ENCODE assay signal across 32 cellular contexts in the genomic region with DNA sequence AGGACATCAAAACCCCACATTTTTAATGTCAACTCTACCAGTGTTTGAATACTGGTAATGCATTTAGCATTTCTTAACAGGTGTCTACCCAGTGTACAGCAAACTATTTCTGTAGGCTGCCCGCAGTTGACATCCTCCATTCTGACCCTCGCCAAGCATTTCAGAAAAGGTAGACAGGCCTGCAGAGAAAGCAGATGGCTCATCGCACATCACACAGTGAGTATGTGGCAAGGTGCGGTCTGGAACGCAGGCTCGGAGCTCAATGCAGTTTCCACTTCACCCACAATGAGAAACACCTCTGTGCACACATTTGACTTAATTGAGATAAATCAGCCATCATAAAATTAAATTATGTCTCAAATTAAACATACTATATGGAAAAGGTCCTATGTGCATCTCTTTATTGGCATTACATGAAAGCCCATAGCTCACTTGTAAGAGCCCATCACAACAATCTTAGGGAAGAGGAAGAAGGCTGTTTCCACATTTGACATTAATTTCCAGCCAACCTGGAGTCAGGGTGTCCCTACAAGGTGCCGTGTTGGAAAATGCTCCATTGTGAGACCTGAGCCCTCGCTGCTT.
"Had no signal": no experiment of that assay in that cellular context is flagged by ENCODE, and none has a peak within 500 bp of the region (broad histone marks: within the 10 kb centered on the region; RNA-seq: fewer than 3 reads in every experiment).

No MANE protein-coding gene starts in this region.

- H3K4me2 ChIP-seq: hepatocyte had no signal

- H2AFZ ChIP-seq: hepatocyte had no signal

- FAIRE-seq: bronchial epithelial cell had no signal

- H3K4me1 Mint-ChIP-seq: activated CD4-positive, alpha-beta T cell treated with anti-CD3 and anti-CD28 coated beads for 36 hours; activated CD4-positive, alpha-beta T cell treated with anti-CD3 and anti-CD28 coated beads, Interleukin-2, amount 10 ng/mL, durations not matched to agents 24 days and 14 days; activated CD8-positive, alpha-beta memory T cell treated with anti-CD3 and anti-CD28 coated beads, Interleukin-2, amount 10 ng/mL, durations not matched to agents 7 days and 5 days; activated naive CD4-positive, alpha-beta T cell treated with anti-CD3 and anti-CD28 coated beads, Interleukin-2, amount 10 ng/mL, durations not matched to agents 7 days and 5 days; activated naive CD8-positive, alpha-beta T cell treated with anti-CD3 and anti-CD28 coated beads, Interleukin-2, amount 10 ng/mL, durations not matched to agents 7 days and 5 days; central memory CD8-positive, alpha-beta T cell; T-helper 17 cell had no signal

- H3K36me3 ChIP-seq: ascending aorta, brain microvascular endothelial cell, colonic mucosa, esophagus muscularis mucosa, gastroesophageal sphincter, heart right ventricle, WERI-Rb-1 had no signal

- H3K36me3 Mint-ChIP-seq: activated CD4-positive, alpha-beta memory T cell treated with anti-CD3 and anti-CD28 coated beads for 36 hours; activated CD8-positive, alpha-beta memory T cell treated with anti-CD3 and anti-CD28 coated beads, Interleukin-2, amount 10 ng/mL, durations not matched to agents 7 days and 5 days; activated naive CD4-positive, alpha-beta T cell treated with anti-CD3 and anti-CD28 coated beads, Interleukin-2, amount 10 ng/mL, durations not matched to agents 7 days and 5 days; activated naive CD4-positive, alpha-beta T cell treated with anti-CD3 and anti-CD28 coated beads, Interleukin-2, amount 50 U/mL, for 72 hours; activated naive CD8-positive, alpha-beta T cell treated with anti-CD3 and anti-CD28 coated beads, Interleukin-2, amount 10 ng/mL, durations not matched to agents 7 days and 5 days had no signal

- H3K27me3 Mint-ChIP-seq: activated CD8-positive, alpha-beta memory T cell treated with anti-CD3 and anti-CD28 coated beads, Interleukin-2, amount 10 ng/mL, durations not matched to agents 7 days and 5 days; activated naive CD4-positive, alpha-beta T cell treated with anti-CD3 and anti-CD28 coated beads, Interleukin-2, amount 10 ng/mL, durations not matched to agents 7 days and 5 days had no signal

- H3K4me1 ChIP-seq: ascending aorta, colonic mucosa, esophagus muscularis mucosa, gastroesophageal sphincter, heart right ventricle had no signal

- H3K27ac ChIP-seq: ascending aorta, brain microvascular endothelial cell, colonic mucosa, esophagus muscularis mucosa, gastroesophageal sphincter, heart right ventricle, hepatocyte, WERI-Rb-1 had no signal

- H3K27me3 ChIP-seq: ascending aorta, brain microvascular endothelial cell, colonic mucosa, esophagus muscularis mucosa, heart right ventricle, hepatocyte had no signal

- DNase-seq: activated CD4-positive, alpha-beta memory T cell treated with anti-CD3 and anti-CD28 coated beads for 36 hours; activated CD4-positive, alpha-beta T cell treated with anti-CD3 and anti-CD28 coated beads for 36 hours; activated CD4-positive, alpha-beta T cell treated with anti-CD3 and anti-CD28 coated beads, Interleukin-2, amount 10 ng/mL, durations not matched to agents 24 days and 14 days; activated CD4-positive, CD25-positive, alpha-beta regulatory T cell; activated CD4-positive, CD25-positive, alpha-beta regulatory T cell treated with anti-CD3 and anti-CD28 coated beads, Interleukin-2, amount 50 U/mL, for 72 hours; activated CD8-positive, alpha-beta memory T cell treated with anti-CD3 and anti-CD28 coated beads, Interleukin-2, amount 10 ng/mL, durations not matched to agents 7 days and 5 days; activated CD8-positive, alpha-beta memory T cell treated with anti-CD3 and anti-CD28 coated beads, Interleukin-2, amount 50 U/mL, for 4 hours; activated CD8-positive, alpha-beta T cell treated with anti-CD3 and anti-CD28 coated beads, Interleukin-2, amount 10 ng/mL, durations not matched to agents 7 days and 5 days; activated gamma-delta T cell; activated naive CD4-positive, alpha-beta T cell; activated naive CD4-positive, alpha-beta T cell treated with anti-CD3 and anti-CD28 coated beads, Interleukin-2, amount 10 ng/mL, durations not matched to agents 7 days and 5 days; activated naive CD8-positive, alpha-beta T cell treated with anti-CD3 and anti-CD28 coated beads, Interleukin-2, amount 10 ng/mL, durations not matched to agents 7 days and 5 days; activated T-cell treated with anti-CD3 and anti-CD28 coated beads, Interleukin-2, amount 50 U/mL, for 1 hour; activated T-cell treated with anti-CD3 and anti-CD28 coated beads, Interleukin-2, amount 50 U/mL, for 48 hours; brain microvascular endothelial cell; colonic mucosa; effector memory CD4-positive, alpha-beta T cell; erythroblast; foreskin melanocyte; heart right ventricle; T-helper 1 cell; T-helper 17 cell; T1000; WERI-Rb-1 had no signal

- H3K9me3 Mint-ChIP-seq: activated CD4-positive, alpha-beta memory T cell treated with anti-CD3 and anti-CD28 coated beads for 36 hours; activated CD4-positive, alpha-beta T cell treated with anti-CD3 and anti-CD28 coated beads, Interleukin-2, amount 10 ng/mL, durations not matched to agents 24 days and 14 days; activated naive CD4-positive, alpha-beta T cell treated with anti-CD3 and anti-CD28 coated beads, Interleukin-2, amount 10 ng/mL, durations not matched to agents 7 days and 5 days; activated naive CD4-positive, alpha-beta T cell treated with anti-CD3 and anti-CD28 coated beads, Interleukin-2, amount 50 U/mL, for 72 hours; activated naive CD8-positive, alpha-beta T cell treated with anti-CD3 and anti-CD28 coated beads, Interleukin-2, amount 10 ng/mL, durations not matched to agents 7 days and 5 days; central memory CD8-positive, alpha-beta T cell; T-helper 2 cell treated with Interferon-gamma antibody and Interleukin-4, amounts not matched to agents 5 μg/mL and 100 μg/mL, for 36 hours had no signal

- H3K27ac Mint-ChIP-seq: activated CD4-positive, alpha-beta memory T cell treated with anti-CD3 and anti-CD28 coated beads for 36 hours; activated CD4-positive, alpha-beta T cell treated with anti-CD3 and anti-CD28 coated beads for 36 hours; activated CD4-positive, alpha-beta T cell treated with anti-CD3 and anti-CD28 coated beads, Interleukin-2, amount 10 ng/mL, durations not matched to agents 24 days and 14 days; activated CD8-positive, alpha-beta memory T cell treated with anti-CD3 and anti-CD28 coated beads, Interleukin-2, amount 10 ng/mL, durations not matched to agents 7 days and 5 days; activated CD8-positive, alpha-beta T cell treated with anti-CD3 and anti-CD28 coated beads, Interleukin-2, amount 10 ng/mL, durations not matched to agents 7 days and 5 days; activated naive CD4-positive, alpha-beta T cell treated with anti-CD3 and anti-CD28 coated beads, Interleukin-2, amount 10 ng/mL, durations not matched to agents 7 days and 5 days; activated naive CD4-positive, alpha-beta T cell treated with anti-CD3 and anti-CD28 coated beads, Interleukin-2, amount 50 U/mL, for 72 hours; activated naive CD8-positive, alpha-beta T cell treated with anti-CD3 and anti-CD28 coated beads, Interleukin-2, amount 10 ng/mL, durations not matched to agents 7 days and 5 days; T-helper 17 cell; T-helper 2 cell treated with Interferon-gamma antibody and Interleukin-4, amounts not matched to agents 5 μg/mL and 100 μg/mL, for 36 hours had no signal

- H3K4me3 Mint-ChIP-seq: activated CD4-positive, alpha-beta memory T cell treated with anti-CD3 and anti-CD28 coated beads for 36 hours; activated CD4-positive, alpha-beta T cell treated with anti-CD3 and anti-CD28 coated beads for 36 hours; activated CD4-positive, alpha-beta T cell treated with anti-CD3 and anti-CD28 coated beads, Interleukin-2, amount 10 ng/mL, durations not matched to agents 24 days and 14 days; activated CD8-positive, alpha-beta memory T cell treated with anti-CD3 and anti-CD28 coated beads, Interleukin-2, amount 10 ng/mL, durations not matched to agents 7 days and 5 days; activated CD8-positive, alpha-beta T cell treated with anti-CD3 and anti-CD28 coated beads, Interleukin-2, amount 10 ng/mL, durations not matched to agents 7 days and 5 days; activated naive CD4-positive, alpha-beta T cell treated with anti-CD3 and anti-CD28 coated beads, Interleukin-2, amount 10 ng/mL, durations not matched to agents 7 days and 5 days; activated naive CD8-positive, alpha-beta T cell treated with anti-CD3 and anti-CD28 coated beads, Interleukin-2, amount 10 ng/mL, durations not matched to agents 7 days and 5 days; central memory CD8-positive, alpha-beta T cell; T-helper 17 cell; T-helper 2 cell treated with Interferon-gamma antibody and Interleukin-4, amounts not matched to agents 5 μg/mL and 100 μg/mL, for 36 hours had no signal

- H3K9me3 ChIP-seq: ascending aorta, colonic mucosa, gastroesophageal sphincter had no signal

- H3K4me3 ChIP-seq: ascending aorta, colonic mucosa, esophagus muscularis mucosa, gastroesophageal sphincter, heart right ventricle, hepatocyte had no signal

- H3K79me2 ChIP-seq: hepatocyte had no signal
